ENCODE assay signal across 24 cellular contexts in the genomic region with DNA sequence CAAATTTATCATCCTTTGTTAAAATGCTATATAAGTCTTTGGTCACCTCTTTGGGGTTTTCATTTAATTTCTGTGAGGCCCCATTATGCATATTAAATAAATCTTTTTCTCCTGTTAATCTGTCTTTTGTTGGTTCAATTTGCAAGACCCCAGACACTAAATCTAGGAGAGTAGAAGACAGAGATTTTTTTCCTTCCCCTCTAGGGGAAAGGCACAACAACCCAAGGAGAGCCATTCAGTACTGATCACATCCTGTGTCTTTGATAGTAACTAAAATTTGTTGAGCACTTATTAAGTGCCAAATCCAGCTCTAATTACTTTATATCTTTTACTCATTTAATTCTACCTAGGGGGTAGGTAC.
A peak's percentile ranks its signal among the peaks of the same experiment; 100 is the strongest.
DNase-seq lines count a peak whose midpoint lies in the region; ATAC-seq and TF ChIP-seq lines count a peak whose summit lies in the region.
"Had no signal": no experiment of that assay in that cellular context is flagged by ENCODE, and none has a peak within 500 bp of the region (broad histone marks: within the 10 kb centered on the region; RNA-seq: fewer than 3 reads in every experiment).

No MANE protein-coding gene starts in this region.

- intact Hi-C loops in left lung (cut with DNase I): no loop called here
- intact Hi-C loops in gastrocnemius medialis (cut with DNase I; ENCODE audit: low total_unique reads): no loop called here
- intact Hi-C loops in upper lobe of right lung (cut with DNase I): no loop called here
- intact Hi-C loops in Calu3 (cut with micrococcal nuclease; ENCODE audit: unreplicated experiment): no loop called here

- CTCF ChIA-PET in activated naive CD4-positive, alpha-beta T cell treated with anti-CD3 and anti-CD28 coated beads, Interleukin-2, amount 10 ng/mL, durations not matched to agents 7 days and 5 days (lab: Charles Lee): interaction anchor here (0.9 kb wide), 1 partner anchor 33 kb away, joined by 3 read pairs; no protein-coding TSS in a partner anchor
- CTCF ChIA-PET in Calu3 (lab: Charles Lee): no interaction called here

- DNase-seq in left lung (no peak), gastrocnemius medialis (no peak), upper lobe of right lung (no peak), Calu3 (no peak)
- DNase-seq in activated naive CD4-positive, alpha-beta T cell treated with anti-CD3 and anti-CD28 coated beads, Interleukin-2, amount 10 ng/mL, durations not matched to agents 7 days and 5 days: no peak
- DNase-seq: activated CD4-positive, alpha-beta T cell treated with anti-CD3 and anti-CD28 coated beads for 48 hours; CD4-positive, alpha-beta T cell; natural killer cell; NCI-H187; NCI-H226; PC-3; psoas muscle; SHP77 treated with DMSO at 0.1 percent for 48 hours; small intestine; stimulated activated CD4-positive, alpha-beta T cell treated with anti-CD3 and anti-CD28 coated beads, Interleukin-2, amount 100 ng/mL, for 48 hours; stimulated activated naive CD8-positive, alpha-beta T cell treated with anti-CD3 and anti-CD28 coated beads, Interleukin-15, Interleukin-2, amounts not matched to agents 100 U/mL and 50 U/mL, for 24 hours; T-cell had no signal

- H3K36me3 Mint-ChIP-seq in brain (no peaks in the 10 kb centered on the region), Calu3 (ENCODE audit: insufficient read depth, unreplicated experiment) (no peaks in the 10 kb centered on the region)
- no peaks in the 10 kb centered on the region for H3K36me3 Mint-ChIP-seq in activated naive CD4-positive, alpha-beta T cell treated with anti-CD3 and anti-CD28 coated beads, Interleukin-2, amount 10 ng/mL, durations not matched to agents 7 days and 5 days
- H3K36me3 Mint-ChIP-seq: activated naive CD8-positive, alpha-beta T cell; memory B cell; natural killer cell; T-cell had no signal

- H3K36me3 ChIP-seq in left lung (no peaks in the 10 kb centered on the region), gastrocnemius medialis (no peaks in the 10 kb centered on the region), upper lobe of right lung (no peaks in the 10 kb centered on the region)

- no peak for TF ChIP-seq CTCF in brain (conservative IDR thresholded peaks at IDR 0.05)
- TF ChIP-seq CTCF in left lung (IDR thresholded peaks at IDR 0.05): no peak
- TF ChIP-seq CTCF in gastrocnemius medialis (IDR thresholded peaks at IDR 0.05 in 4 of 5, conservative IDR thresholded peaks at IDR 0.05 in 1 of 5): no peak
- TF ChIP-seq CTCF in upper lobe of right lung (IDR thresholded peaks at IDR 0.05): no peak
- TF ChIP-seq CTCF in Calu3 (IDR thresholded peaks at IDR 0.05; ENCODE audit: unreplicated experiment): no peak

- peaks cover 0 to 7% (median 0%) of the 10 kb centered on the region in 5 experiments for H3K9me3 Mint-ChIP-seq in brain
- H3K9me3 Mint-ChIP-seq in activated naive CD4-positive, alpha-beta T cell treated with anti-CD3 and anti-CD28 coated beads, Interleukin-2, amount 10 ng/mL, durations not matched to agents 7 days and 5 days: no peaks in the 10 kb centered on the region
- H3K9me3 Mint-ChIP-seq in Calu3 (ENCODE audit: low read depth, unreplicated experiment): no peaks in the 10 kb centered on the region
- H3K9me3 Mint-ChIP-seq: activated T-helper 1 cell treated with anti-CD3 and anti-CD28 coated beads, Interleukin-12 subunit alpha, Interleukin-12 subunit beta, Interleukin-2, Interleukin-4 antibody, amounts not matched to agents 30 ng/mL and 10 ng/mL and 1 ng/mL, durations not matched to agents 14 hours and 24 hours and 36 hours; CD4-positive, alpha-beta T cell; dendritic cell treated with granulocyte-macrophage colony-stimulating factor and Interleukin-4, amounts not matched to agents 40 ng/mL and 50 ng/mL, for 4 days; memory B cell; natural killer cell; T-cell had no signal

- H3K4me3 ChIP-seq in left lung: no peak overlapping the region
- H3K4me3 ChIP-seq in gastrocnemius medialis: no peak overlapping the region
- H3K4me3 ChIP-seq in upper lobe of right lung: no peak overlapping the region
- H3K4me3 ChIP-seq: GM12878, psoas muscle had no signal

- BruUV-seq in Calu3 (replicated peaks; lab: Mats Ljungman, UMichigan): no TSS peak

- peak overlapping the region in 1 of 5 experiments; percentile 31 for H3K4me3 Mint-ChIP-seq in brain
- no peak overlapping the region for H3K4me3 Mint-ChIP-seq in activated naive CD4-positive, alpha-beta T cell treated with anti-CD3 and anti-CD28 coated beads, Interleukin-2, amount 10 ng/mL, durations not matched to agents 7 days and 5 days
- no peak overlapping the region for H3K4me3 Mint-ChIP-seq in Calu3 (ENCODE audit: low read depth, unreplicated experiment)
- H3K4me3 Mint-ChIP-seq: activated naive CD8-positive, alpha-beta T cell; activated T-helper 1 cell treated with anti-CD3 and anti-CD28 coated beads, Interleukin-12 subunit alpha, Interleukin-12 subunit beta, Interleukin-2, Interleukin-4 antibody, amounts not matched to agents 30 ng/mL and 10 ng/mL and 1 ng/mL, durations not matched to agents 14 hours and 24 hours and 36 hours; CD4-positive, alpha-beta T cell; dendritic cell treated with granulocyte-macrophage colony-stimulating factor and Interleukin-4, amounts not matched to agents 40 ng/mL and 50 ng/mL, for 4 days; memory B cell; natural killer cell; T-cell had no signal

- H3K27me3 Mint-ChIP-seq in brain (peaks cover 3% of the 10 kb centered on the region), Calu3 (ENCODE audit: unreplicated experiment) (no peaks in the 10 kb centered on the region)
- peaks cover 7% of the 10 kb centered on the region for H3K27me3 Mint-ChIP-seq in activated naive CD4-positive, alpha-beta T cell treated with anti-CD3 and anti-CD28 coated beads, Interleukin-2, amount 10 ng/mL, durations not matched to agents 7 days and 5 days
- H3K27me3 Mint-ChIP-seq: activated naive CD8-positive, alpha-beta T cell; CD4-positive, alpha-beta T cell; dendritic cell treated with granulocyte-macrophage colony-stimulating factor and Interleukin-4, amounts not matched to agents 40 ng/mL and 50 ng/mL, for 4 days had no signal

- in situ Hi-C loops in gastrocnemius medialis (cut with MboI; ENCODE audit: low sequenced_read_pairs in 4 of 4): no loop called here

- peaks cover 18% of the 10 kb centered on the region in 2 donors for H3K4me1 ChIP-seq in left lung
- H3K4me1 ChIP-seq in gastrocnemius medialis: peaks cover 0 to 13% of the 10 kb centered on the region in 2 donors
- H3K4me1 ChIP-seq in upper lobe of right lung: peaks cover 52% of the 10 kb centered on the region
- H3K4me1 ChIP-seq: psoas muscle had no signal

- H3K9me3 ChIP-seq in left lung: no peaks in the 10 kb centered on the region
- H3K9me3 ChIP-seq in gastrocnemius medialis: no peaks in the 10 kb centered on the region
- H3K9me3 ChIP-seq in upper lobe of right lung: no peaks in the 10 kb centered on the region
- H3K9me3 ChIP-seq: psoas muscle had no signal

- H3K27ac ChIP-seq in left lung (peak overlapping the region; percentile 63 to 78), gastrocnemius medialis (peak overlapping the region in 3 of 4 donors; percentile 50 to 74 (median 63)), upper lobe of right lung (peak overlapping the region; percentile 58)
- H3K27ac ChIP-seq: psoas muscle had no signal

- ATAC-seq in left lung (no peak), gastrocnemius medialis (no peak), upper lobe of right lung (no peak), GM21360 (IDR thresholded peaks at IDR 0.05; ENCODE audit: unreplicated experiment) (no peak)
- ATAC-seq: GM12878; natural killer cell; PC-3; stimulated activated naive CD8-positive, alpha-beta T cell treated with anti-CD3 and anti-CD28 coated beads, Interleukin-15, Interleukin-2, amounts not matched to agents 100 U/mL and 50 U/mL, for 24 hours; T-cell had no signal

- H3K4me1 Mint-ChIP-seq in brain (peaks cover 33% of the 10 kb centered on the region), Calu3 (ENCODE audit: low read depth, unreplicated experiment) (no peaks in the 10 kb centered on the region)
- H3K4me1 Mint-ChIP-seq in activated naive CD4-positive, alpha-beta T cell treated with anti-CD3 and anti-CD28 coated beads, Interleukin-2, amount 10 ng/mL, durations not matched to agents 7 days and 5 days: no peaks in the 10 kb centered on the region
- H3K4me1 Mint-ChIP-seq: memory B cell, natural killer cell had no signal

- TF ChIP-seq POLR2A in gastrocnemius medialis (IDR thresholded peaks at IDR 0.05): no peak

- peak overlapping the region; percentile 47 to 93 (median 86) for H3K27ac Mint-ChIP-seq in brain
- no peak overlapping the region for H3K27ac Mint-ChIP-seq in activated naive CD4-positive, alpha-beta T cell treated with anti-CD3 and anti-CD28 coated beads, Interleukin-2, amount 10 ng/mL, durations not matched to agents 7 days and 5 days
- no peak overlapping the region for H3K27ac Mint-ChIP-seq in Calu3 (ENCODE audit: unreplicated experiment)
- H3K27ac Mint-ChIP-seq: activated naive CD8-positive, alpha-beta T cell; activated T-helper 1 cell treated with anti-CD3 and anti-CD28 coated beads, Interleukin-12 subunit alpha, Interleukin-12 subunit beta, Interleukin-2, Interleukin-4 antibody, amounts not matched to agents 30 ng/mL and 10 ng/mL and 1 ng/mL, durations not matched to agents 14 hours and 24 hours and 36 hours; CD4-positive, alpha-beta T cell; dendritic cell treated with granulocyte-macrophage colony-stimulating factor and Interleukin-4, amounts not matched to agents 40 ng/mL and 50 ng/mL, for 4 days; memory B cell; natural killer cell; T-cell had no signal

- H3K27me3 ChIP-seq in left lung (no peaks in the 10 kb centered on the region), gastrocnemius medialis (no peaks in the 10 kb centered on the region), upper lobe of right lung (no peaks in the 10 kb centered on the region)

Comparison
In these comparisons a context has a peak if more than half of its experiments do, and no peak if none do; other contexts are left out.
1. H3K27ac Mint-ChIP-seq: peak in brain (5 of 5); none in activated naive CD4-positive, alpha-beta T cell treated with anti-CD3 and anti-CD28 coated beads, Interleukin-2, amount 10 ng/mL, durations not matched to agents 7 days and 5 days (single experiment) and Calu3 (single experiment).
2. Peak in every context shown above with its lines, with median percentiles within 50 percentile points of each other: H3K27ac ChIP-seq.